11 cellular contexts compared by ENCODE assay signal in genomic region chr1:40267767-40268187, GRCh38. TPM values are rescaled to one million over a fixed set of nuclear protein-coding genes. Genes with fewer than 3 reads are reported as not detected.
DNase-seq lines count a peak whose midpoint lies in the region; ATAC-seq and TF ChIP-seq lines count a peak whose summit lies in the region.
"Had no signal": no experiment of that assay in that cellular context is flagged by ENCODE, and none has a peak within 500 bp of the region (broad histone marks: within the 10 kb centered on the region; RNA-seq: fewer than 3 reads in every experiment).

No MANE protein-coding gene starts in this region.

- H3K4me3 ChIP-seq in esophagus muscularis mucosa: no peak overlapping the region

- no peaks in the 10 kb centered on the region for H3K9me3 ChIP-seq in esophagus muscularis mucosa

- TF ChIP-seq EP300 in esophagus muscularis mucosa (IDR thresholded peaks at IDR 0.05): no peak

- no peak for TF ChIP-seq POLR2A in esophagus muscularis mucosa (IDR thresholded peaks at IDR 0.05; ENCODE audit: low read depth)

- DNase-seq in AG08396 (ENCODE audit: low spot score) (peak; percentile 76), RKO (ENCODE audit: low spot score) (peak; percentile 17), esophagus muscularis mucosa (ENCODE audit: extremely low spot score) (no peak), myocyte (ENCODE audit: low read depth) (peak; percentile 66), NCI-H748 (lab: John Stamatoyannopoulos, UW; ENCODE audit: unreplicated experiment) (no peak), COLO668 (lab: John Stamatoyannopoulos, UW; ENCODE audit: unreplicated experiment) (no peak), NCI-H1436 treated with DMSO at 0.1 percent for 48 hours (lab: John Stamatoyannopoulos, UW) (no peak)
- DNase-seq: CD4-positive, alpha-beta T cell had no signal

- peak overlapping the region; percentile 75 to 82 (median 81) for H3K27ac ChIP-seq in esophagus muscularis mucosa (replicated peaks in 1 of 4)

- H3K36me3 ChIP-seq in esophagus muscularis mucosa: peaks cover 34 to 81% (median 54%) of the 10 kb centered on the region in 4 donors

- H3K4me1 ChIP-seq in esophagus muscularis mucosa: peaks cover 23 to 83% (median 62%) of the 10 kb centered on the region in 4 donors

- no peak for TF ChIP-seq CTCF in esophagus muscularis mucosa (IDR thresholded peaks at IDR 0.05)

- intact Hi-C loops in esophagus muscularis mucosa (cut with DNase I): no loop called here

- H3K27me3 ChIP-seq in esophagus muscularis mucosa: no peaks in the 10 kb centered on the region

- no peak for ATAC-seq in GM21786 (IDR thresholded peaks at IDR 0.05; ENCODE audit: unreplicated experiment)
- ATAC-seq: HCT116 had no signal

- 36% methylated on average over 2 of the region's 2 CpGs for WGBS in esophagus muscularis mucosa

RNA-seq across cellular contexts. Expression of gene ZMPSTE24, which starts 9.7 kb away (rescaled TPM):
- total RNA-seq in esophagus muscularis mucosa: 10 to 100 TPM; 37.4 to 49.8 (median 48.9) TPM
- total RNA-seq in myocyte: 52.2 and 67.8 TPM in 2 replicates
- polyA plus RNA-seq in myocyte (2012): 26.4 TPM

RNA-seq across cellular contexts. Expression of gene TMCO2, which starts 20.0 kb away (rescaled TPM):
- total RNA-seq in esophagus muscularis mucosa: not detected
- not detected in 2 replicates for total RNA-seq in myocyte
- polyA plus RNA-seq in myocyte (2012): not detected
- total RNA-seq: CD4-positive, alpha-beta T cell; kidney epithelial cell had no signal

RNA-seq across cellular contexts. Expression of gene COL9A2, which starts 49.3 kb away (rescaled TPM):
- 1 to 10 TPM; 1.2 to 2.5 (median 1.7) TPM for total RNA-seq in esophagus muscularis mucosa
- 0.24 and 0.94 TPM in 2 replicates for total RNA-seq in myocyte
- polyA plus RNA-seq in myocyte (2012): 0.25 TPM

Comparison
In these comparisons a context has a peak if more than half of its experiments do, and no peak if none do; other contexts are left out.
1. DNase-seq: peak in AG08396 (single experiment), RKO (single experiment) and myocyte (single experiment); none in esophagus muscularis mucosa (single experiment), NCI-H748 (single experiment), COLO668 (single experiment) and NCI-H1436 treated with DMSO at 0.1 percent for 48 hours (single experiment).